ENCODE assay signal across 9 cellular contexts in the genomic region with DNA sequence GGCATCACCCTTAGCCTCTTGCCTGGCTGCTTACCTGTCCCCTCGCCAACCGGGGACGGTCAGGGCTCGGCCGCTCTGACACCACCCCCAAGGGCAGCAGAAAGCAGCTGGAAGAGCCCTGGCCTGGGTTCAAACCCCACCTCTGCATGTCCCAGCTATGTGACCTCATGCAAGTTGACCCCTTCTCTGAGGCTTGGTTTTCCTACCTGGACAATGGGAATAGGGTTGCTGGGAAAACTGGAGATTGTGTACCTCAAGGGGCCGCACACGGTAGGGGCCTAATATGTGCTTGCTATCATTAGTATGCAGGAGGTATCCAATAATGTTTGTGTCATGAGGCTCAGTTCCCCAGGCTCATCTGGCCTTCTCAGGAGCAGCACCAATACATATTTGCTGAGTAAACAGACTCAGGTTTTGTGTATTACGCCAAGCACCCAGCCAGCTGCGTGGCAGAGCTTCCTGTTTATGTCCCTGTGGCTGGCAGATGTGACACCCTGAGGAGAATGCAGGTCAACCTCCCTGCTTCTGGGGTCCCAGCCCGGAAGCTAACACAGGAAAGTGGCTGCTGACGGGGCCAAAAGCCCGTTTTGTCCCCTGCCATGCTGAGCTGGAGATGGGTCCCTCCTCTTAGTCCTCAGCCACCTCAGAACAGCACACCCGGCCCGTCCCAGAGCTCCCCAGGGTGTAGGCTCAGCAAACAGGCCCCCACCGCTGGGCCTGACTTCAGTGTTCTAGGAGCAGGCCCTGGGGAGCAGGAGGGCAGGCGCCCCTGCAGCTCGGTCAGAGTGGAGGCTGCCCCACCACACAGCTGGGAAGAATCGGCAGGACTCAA. TPM values are rescaled to one million over a fixed set of nuclear protein-coding genes. Genes with fewer than 3 reads are reported as not detected.
DNase-seq lines count a peak whose midpoint lies in the region; ATAC-seq lines count a peak whose summit lies in the region.
"Had no signal": no experiment of that assay in that cellular context is flagged by ENCODE, and none has a peak within 500 bp of the region (broad histone marks: within the 10 kb centered on the region; RNA-seq: fewer than 3 reads in every experiment).

No MANE protein-coding gene starts in this region.

- peaks cover 25% of the 10 kb centered on the region for H3K4me1 Mint-ChIP-seq in activated CD8-positive, alpha-beta T cell treated with anti-CD3 and anti-CD28 coated beads, Interleukin-2, amount 10 ng/mL, durations not matched to agents 7 days and 5 days (ENCODE audit: low read depth)

- peak overlapping the region; percentile 80 for H3K27ac Mint-ChIP-seq in activated CD8-positive, alpha-beta T cell treated with anti-CD3 and anti-CD28 coated beads, Interleukin-2, amount 10 ng/mL, durations not matched to agents 7 days and 5 days

- H3K9me3 Mint-ChIP-seq in activated CD8-positive, alpha-beta T cell treated with anti-CD3 and anti-CD28 coated beads, Interleukin-2, amount 10 ng/mL, durations not matched to agents 7 days and 5 days (ENCODE audit: insufficient read depth): no peaks in the 10 kb centered on the region

- no peaks in the 10 kb centered on the region for H3K9me3 ChIP-seq in MG63

- POLR2A ChIA-PET in activated CD8-positive, alpha-beta T cell treated with anti-CD3 and anti-CD28 coated beads, Interleukin-2, amount 10 ng/mL, durations not matched to agents 7 days and 5 days (lab: Charles Lee): interaction anchor here (0.8 to 1.4 kb wide), 4 partner anchors 25 to 260 kb away, joined by 3 to 4 read pairs (median 3); a partner anchor contains a TSS

- H3K4me3 ChIP-seq in MG63: no peak overlapping the region

- no peaks in the 10 kb centered on the region for H3K27me3 ChIP-seq in MG63

- intact Hi-C loops in Right ventricle myocardium inferior (cut with DNase I): no loop called here
- intact Hi-C loops in cardiac septum (cut with DNase I): no loop called here
- intact Hi-C loops in Right ventricle myocardium superior (cut with DNase I): no loop called here

- ATAC-seq in Right ventricle myocardium inferior (peak; percentile 53), Right ventricle myocardium superior (ENCODE audit: poor library complexity) (peak; percentile 48)
- peak; percentile 70 for ATAC-seq in activated CD8-positive, alpha-beta T cell treated with anti-CD3 and anti-CD28 coated beads, Interleukin-2, amount 10 ng/mL, durations not matched to agents 7 days and 5 days

- no peak overlapping the region for H3K4me3 Mint-ChIP-seq in activated CD8-positive, alpha-beta T cell treated with anti-CD3 and anti-CD28 coated beads, Interleukin-2, amount 10 ng/mL, durations not matched to agents 7 days and 5 days

- H3K36me3 Mint-ChIP-seq in activated CD8-positive, alpha-beta T cell treated with anti-CD3 and anti-CD28 coated beads, Interleukin-2, amount 10 ng/mL, durations not matched to agents 7 days and 5 days (ENCODE audit: low read depth): no peaks in the 10 kb centered on the region

- H3K36me3 ChIP-seq in MG63: no peaks in the 10 kb centered on the region; the same call in 1 of the 2 replicates

- H3K27me3 Mint-ChIP-seq in activated CD8-positive, alpha-beta T cell treated with anti-CD3 and anti-CD28 coated beads, Interleukin-2, amount 10 ng/mL, durations not matched to agents 7 days and 5 days (ENCODE audit: low read depth): no peaks in the 10 kb centered on the region

- CTCF ChIA-PET in activated CD8-positive, alpha-beta T cell treated with anti-CD3 and anti-CD28 coated beads, Interleukin-2, amount 10 ng/mL, durations not matched to agents 7 days and 5 days (lab: Charles Lee): interaction anchor here (0.5 to 1.6 kb wide), 5 partner anchors 17 to 193 kb away, joined by 3 to 5 read pairs (median 3); no protein-coding TSS in a partner anchor

- DNase-seq in Right ventricle myocardium inferior (ENCODE audit: missing footprints): peak; percentile 84
- no peak for DNase-seq in cardiac septum (ENCODE audit: low spot score)
- DNase-seq in NCI-H146 (lab: John Stamatoyannopoulos, UW): peak; percentile 83
- DNase-seq in activated CD8-positive, alpha-beta T cell treated with anti-CD3 and anti-CD28 coated beads, Interleukin-2, amount 10 ng/mL, durations not matched to agents 7 days and 5 days: peak; percentile 71
- peak; percentile 80 for DNase-seq in Right ventricle myocardium superior
- DNase-seq in stimulated activated CD8-positive, alpha-beta memory T cell treated with anti-CD3 and anti-CD28 coated beads, Interleukin-4, amount 100 ng/mL, for 48 hours: peak; percentile 54
- no peak for DNase-seq in NCI-H1105 (lab: John Stamatoyannopoulos, UW)
- DNase-seq in MG63: no peak

RNA-seq across cellular contexts. Expression of gene PLXND1, which starts 29.7 kb away (rescaled TPM):
- total RNA-seq in Right ventricle myocardium inferior: 66.3 TPM
- 54.8 TPM for total RNA-seq in cardiac septum
- total RNA-seq in activated CD8-positive, alpha-beta T cell treated with anti-CD3 and anti-CD28 coated beads, Interleukin-2, amount 10 ng/mL, durations not matched to agents 7 days and 5 days: 1 to 10 TPM; 3.7 to 4.1 TPM
- 53.1 TPM for total RNA-seq in Right ventricle myocardium superior
- 5.8 and 21.9 TPM in 2 replicates for total RNA-seq in MG63 (2014; rRNA removed; shearing (Covaris generic); ENCODE audit: low replicate concordance)

RNA-seq across cellular contexts. Expression of gene H1-8, which starts 33.8 kb away (rescaled TPM):
- not detected for total RNA-seq in Right ventricle myocardium inferior
- total RNA-seq in cardiac septum: not detected
- total RNA-seq in activated CD8-positive, alpha-beta T cell treated with anti-CD3 and anti-CD28 coated beads, Interleukin-2, amount 10 ng/mL, durations not matched to agents 7 days and 5 days: not detected
- not detected for total RNA-seq in Right ventricle myocardium superior
- not detected in 2 replicates for total RNA-seq in MG63 (2014; rRNA removed; shearing (Covaris generic); ENCODE audit: low replicate concordance)
- total RNA-seq: Daoy had no signal

RNA-seq across cellular contexts. Expression of gene RHO, which starts 48.3 kb away (rescaled TPM):
- total RNA-seq in Right ventricle myocardium inferior (not detected), cardiac septum (not detected), Right ventricle myocardium superior (not detected)
- not detected for total RNA-seq in activated CD8-positive, alpha-beta T cell treated with anti-CD3 and anti-CD28 coated beads, Interleukin-2, amount 10 ng/mL, durations not matched to agents 7 days and 5 days
- not detected in 2 replicates for total RNA-seq in MG63 (2014; rRNA removed; shearing (Covaris generic); ENCODE audit: low replicate concordance)
- total RNA-seq: Daoy had no signal

Comparison
In these comparisons a context has a peak if more than half of its experiments do, and no peak if none do; other contexts are left out.
1. DNase-seq: peak in Right ventricle myocardium inferior (single experiment), NCI-H146 (single experiment), activated CD8-positive, alpha-beta T cell treated with anti-CD3 and anti-CD28 coated beads, Interleukin-2, amount 10 ng/mL, durations not matched to agents 7 days and 5 days (single experiment), Right ventricle myocardium superior (single experiment) and stimulated activated CD8-positive, alpha-beta memory T cell treated with anti-CD3 and anti-CD28 coated beads, Interleukin-4, amount 100 ng/mL, for 48 hours (single experiment); none in cardiac septum (single experiment), NCI-H1105 (single experiment) and MG63 (single experiment).
2. Peak in every context shown above with its lines, with median percentiles within 50 percentile points of each other: ATAC-seq.